ENCODE assay signal across 19 cellular contexts in the genomic region with DNA sequence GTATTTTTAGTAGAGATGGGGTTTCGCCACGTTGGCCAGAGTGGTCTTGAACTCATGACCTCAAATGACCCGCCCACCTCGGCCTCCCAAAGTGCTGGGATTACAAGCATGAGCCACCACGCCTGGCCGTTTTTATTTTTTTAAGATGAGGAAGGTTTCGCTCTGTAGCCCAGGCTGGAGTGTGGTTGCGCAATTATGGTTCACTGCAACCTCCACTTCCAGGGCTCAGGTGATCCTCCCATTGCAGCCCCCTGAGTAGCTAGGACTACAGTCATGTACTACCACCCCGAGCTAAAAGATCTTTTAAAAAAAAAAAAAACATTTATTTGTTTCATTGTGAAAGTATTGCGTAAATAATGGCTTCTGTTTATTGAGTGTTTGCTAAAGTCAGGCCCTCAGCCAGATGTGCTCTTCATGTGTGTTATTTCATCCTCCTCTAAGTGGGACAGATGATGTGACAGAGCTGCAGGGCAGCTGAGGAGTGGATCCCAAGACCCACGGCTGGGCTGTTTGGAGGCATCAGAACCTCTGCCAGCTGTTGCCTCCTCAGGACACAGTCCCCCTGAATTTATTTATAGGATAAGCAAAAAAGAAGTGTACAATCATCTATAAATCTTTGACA. TPM values are rescaled to one million over a fixed set of nuclear protein-coding genes. Genes with fewer than 3 reads are reported as not detected.
A peak's percentile ranks its signal among the peaks of the same experiment; 100 is the strongest.
DNase-seq lines count a peak whose midpoint lies in the region; ATAC-seq and TF ChIP-seq lines count a peak whose summit lies in the region.
"Had no signal": no experiment of that assay in that cellular context is flagged by ENCODE, and none has a peak within 500 bp of the region (broad histone marks: within the 10 kb centered on the region; RNA-seq: fewer than 3 reads in every experiment).

No MANE protein-coding gene starts in this region.

- TF ChIP-seq CTCF in RWPE1 (conservative IDR thresholded peaks at IDR 0.05; ENCODE audit: low read depth) (no peak), liver (IDR thresholded peaks at IDR 0.05; ENCODE audit: low read depth, low read length, missing input control) (no peak), BE2C (IDR thresholded peaks at IDR 0.05; ENCODE audit: low read depth, low read length) (no peak)

- CTCF ChIA-PET in RWPE1 (lab: Yijun Ruan, JAX) = interaction anchor here (0.6 to 0.7 kb wide), 3 partner anchors 96 to 191 kb away, joined by 3 to 7 read pairs (median 4); no protein-coding TSS in a partner anchor

- H3K27me3 ChIP-seq in liver (ENCODE audit: control insufficient read depth in 4 of 4, insufficient read depth in 4 of 4, low read length in 3 of 4) (no peaks in the 10 kb centered on the region), BE2C (no peaks in the 10 kb centered on the region)
- H3K27me3 ChIP-seq: cardiac muscle cell, SJSA1, spleen had no signal

- no peaks in the 10 kb centered on the region for H3K9me3 Mint-ChIP-seq in activated naive CD8-positive, alpha-beta T cell treated with anti-CD3 and anti-CD28 coated beads, Interleukin-2, amount 10 ng/mL, durations not matched to agents 7 days and 5 days
- H3K9me3 Mint-ChIP-seq in activated naive CD8-positive, alpha-beta T cell treated with anti-CD3 and anti-CD28 coated beads for 36 hours = no peaks in the 10 kb centered on the region
- H3K9me3 Mint-ChIP-seq: CD4-positive, alpha-beta T cell; effector memory CD8-positive, alpha-beta T cell; natural killer cell treated with Interleukin-12 subunit alpha and Interleukin-12 subunit beta and Interleukin-15 and Interleukin-18, amount 100 ng/mL, for 72 hours had no signal

- H3K4me1 ChIP-seq in liver (ENCODE audit: control insufficient read depth in 4 of 4, insufficient read depth in 4 of 4, low read length in 3 of 4) = peaks cover 3 to 28% (median 18%) of the 10 kb centered on the region in 4 donors
- no peaks in the 10 kb centered on the region for H3K4me1 ChIP-seq in BE2C
- H3K4me1 ChIP-seq: SJSA1 had no signal

- WGBS in liver = 38% methylated on average over 11 of the region's 11 CpGs

- POLR2A ChIA-PET in activated naive CD8-positive, alpha-beta T cell treated with anti-CD3 and anti-CD28 coated beads, Interleukin-2, amount 10 ng/mL, durations not matched to agents 7 days and 5 days (lab: Charles Lee) = interaction anchor here (0.6 kb wide), 1 partner anchor 103 kb away, joined by 4 read pairs; no protein-coding TSS in a partner anchor
- POLR2A ChIA-PET in RWPE1 (lab: Yijun Ruan, JAX; ENCODE audit: low non-redundant PET) = no interaction called here

- peak overlapping the region; percentile 10 for H3K27ac ChIP-seq in RWPE1
- H3K27ac ChIP-seq in liver (ENCODE audit: low read depth in 1 of 2, low read length in 2 of 2) = no peak overlapping the region
- H3K27ac ChIP-seq: SJSA1 had no signal

- no peaks in the 10 kb centered on the region for H3K27me3 Mint-ChIP-seq in activated naive CD8-positive, alpha-beta T cell treated with anti-CD3 and anti-CD28 coated beads, Interleukin-2, amount 10 ng/mL, durations not matched to agents 7 days and 5 days
- H3K27me3 Mint-ChIP-seq in activated naive CD8-positive, alpha-beta T cell treated with anti-CD3 and anti-CD28 coated beads for 36 hours = no peaks in the 10 kb centered on the region
- H3K27me3 Mint-ChIP-seq: CD4-positive, alpha-beta T cell; effector memory CD8-positive, alpha-beta T cell; natural killer cell treated with Interleukin-12 subunit alpha and Interleukin-12 subunit beta and Interleukin-15 and Interleukin-18, amount 100 ng/mL, for 72 hours had no signal

- H3K36me3 ChIP-seq in liver (ENCODE audit: control insufficient read depth in 4 of 4, insufficient read depth in 3 of 4, low read depth in 1 of 4, low read length in 3 of 4) (peaks cover 2 to 31% (median 9%) of the 10 kb centered on the region in 4 donors), BE2C (peaks cover 77% of the 10 kb centered on the region)

- H3K9ac ChIP-seq in liver (ENCODE audit: low read depth in 1 of 2, low read length in 2 of 2) = no peak overlapping the region

- peaks cover 9% of the 10 kb centered on the region for H3K4me1 Mint-ChIP-seq in activated naive CD8-positive, alpha-beta T cell treated with anti-CD3 and anti-CD28 coated beads, Interleukin-2, amount 10 ng/mL, durations not matched to agents 7 days and 5 days
- H3K4me1 Mint-ChIP-seq in activated naive CD8-positive, alpha-beta T cell treated with anti-CD3 and anti-CD28 coated beads for 36 hours = peaks cover 20% of the 10 kb centered on the region

- no peak overlapping the region for H3K4me3 ChIP-seq in liver (ENCODE audit: low read depth in 1 of 3, low read length in 3 of 3)
- no peak overlapping the region for H3K4me3 ChIP-seq in BE2C (ENCODE audit: low read depth, low read length)
- H3K4me3 ChIP-seq: cardiac muscle cell, SJSA1, spleen had no signal

- H3K9me3 ChIP-seq in liver (ENCODE audit: control insufficient read depth in 4 of 4, low read length in 3 of 4) (no peaks in the 10 kb centered on the region), BE2C (no peaks in the 10 kb centered on the region)
- H3K9me3 ChIP-seq: SJSA1, spleen had no signal

- ATAC-seq in activated naive CD8-positive, alpha-beta T cell treated with anti-CD3 and anti-CD28 coated beads, Interleukin-2, amount 10 ng/mL, durations not matched to agents 7 days and 5 days (ENCODE audit: low read depth) = no peak
- ATAC-seq: effector memory CD8-positive, alpha-beta T cell; natural killer cell treated with Interleukin-12 subunit alpha and Interleukin-12 subunit beta and Interleukin-15 and Interleukin-18, amount 100 ng/mL, for 72 hours had no signal

- peak overlapping the region; percentile 42 for H3K27ac Mint-ChIP-seq in activated naive CD8-positive, alpha-beta T cell treated with anti-CD3 and anti-CD28 coated beads, Interleukin-2, amount 10 ng/mL, durations not matched to agents 7 days and 5 days
- no peak overlapping the region for H3K27ac Mint-ChIP-seq in activated naive CD8-positive, alpha-beta T cell treated with anti-CD3 and anti-CD28 coated beads for 36 hours
- H3K27ac Mint-ChIP-seq: CD4-positive, alpha-beta T cell had no signal

- H3K4me3 Mint-ChIP-seq in activated naive CD8-positive, alpha-beta T cell treated with anti-CD3 and anti-CD28 coated beads, Interleukin-2, amount 10 ng/mL, durations not matched to agents 7 days and 5 days = no peak overlapping the region
- H3K4me3 Mint-ChIP-seq in activated naive CD8-positive, alpha-beta T cell treated with anti-CD3 and anti-CD28 coated beads for 36 hours = no peak overlapping the region
- H3K4me3 Mint-ChIP-seq: CD4-positive, alpha-beta T cell; effector memory CD8-positive, alpha-beta T cell; natural killer cell treated with Interleukin-12 subunit alpha and Interleukin-12 subunit beta and Interleukin-15 and Interleukin-18, amount 100 ng/mL, for 72 hours had no signal

- no peak for DNase-seq in activated naive CD8-positive, alpha-beta T cell treated with anti-CD3 and anti-CD28 coated beads, Interleukin-2, amount 10 ng/mL, durations not matched to agents 7 days and 5 days
- DNase-seq in activated naive CD8-positive, alpha-beta T cell treated with anti-CD3 and anti-CD28 coated beads for 36 hours = no peak
- DNase-seq in RWPE1 (ENCODE audit: low spot score) = no peak
- no peak for DNase-seq in NK-92 treated with Interleukin-12 subunit alpha and Interleukin-12 subunit beta, amount 100 ng/mL, for 24 hours (lab: John Stamatoyannopoulos, UW)
- DNase-seq in dedifferentiated amniotic fluid mesenchymal stem cell (ENCODE audit: extremely low spot score) = no peak
- DNase-seq in DMS153 (lab: John Stamatoyannopoulos, UW) = no peak
- no peak for DNase-seq in BE2C
- DNase-seq: activated CD4-positive, alpha-beta T cell treated with anti-CD3 and anti-CD28 coated beads for 1 hour; amniotic stem cell; CD4-positive, alpha-beta T cell; effector memory CD8-positive, alpha-beta T cell; hippocampal formation; NCI-H187 treated with DMSO at 0.1 percent for 48 hours; spleen; T-helper 9 cell had no signal

- peaks cover 10% of the 10 kb centered on the region for H3K36me3 Mint-ChIP-seq in activated naive CD8-positive, alpha-beta T cell treated with anti-CD3 and anti-CD28 coated beads, Interleukin-2, amount 10 ng/mL, durations not matched to agents 7 days and 5 days
- H3K36me3 Mint-ChIP-seq in activated naive CD8-positive, alpha-beta T cell treated with anti-CD3 and anti-CD28 coated beads for 36 hours = peaks cover 34% of the 10 kb centered on the region
- H3K36me3 Mint-ChIP-seq: natural killer cell treated with Interleukin-12 subunit alpha and Interleukin-12 subunit beta and Interleukin-15 and Interleukin-18, amount 100 ng/mL, for 72 hours had no signal

- TF ChIP-seq RAD21 in liver (IDR thresholded peaks at IDR 0.05) = no peak

TF ChIP-seq in liver, 16 proteins besides CTCF, POLR2A, EP300 and RAD21 (continues in another document):
- TF ChIP-seq HNF4A (conservative IDR thresholded peaks at IDR 0.05) = peak; percentile 9 to 40
- no peak for TF ChIP-seq SP1 (IDR thresholded peaks at IDR 0.05)
- TF ChIP-seq RXRA (IDR thresholded peaks at IDR 0.05) = peak in 1 of 2 donors; percentile 42
- no peak for TF ChIP-seq FOXA2 (IDR thresholded peaks at IDR 0.05)
- TF ChIP-seq YY1 (IDR thresholded peaks at IDR 0.05) = peak; percentile 76

RNA-seq across cellular contexts. Expression of a gene that starts 18.5 kb away (rescaled TPM):
- total RNA-seq in activated naive CD8-positive, alpha-beta T cell treated with anti-CD3 and anti-CD28 coated beads, Interleukin-2, amount 10 ng/mL, durations not matched to agents 7 days and 5 days = 100 to 1,000 TPM; 344 to 354 TPM
- 100 to 1,000 TPM; 500 to 527 TPM for total RNA-seq in activated naive CD8-positive, alpha-beta T cell treated with anti-CD3 and anti-CD28 coated beads for 36 hours
- total RNA-seq in liver = 10 to 100 TPM; 53.8 to 85.1 TPM
- 10 to 100 TPM; 31.7 to 32.0 TPM for polyA plus RNA-seq in liver
- polyA plus RNA-seq in BE2C (2012; ENCODE audit: insufficient read depth, insufficient read length, low read depth) = 341 TPM

RNA-seq across cellular contexts. Expression of a gene that starts 28.6 kb away (rescaled TPM):
- 10 to 100 TPM; 35.9 to 37.7 TPM for total RNA-seq in activated naive CD8-positive, alpha-beta T cell treated with anti-CD3 and anti-CD28 coated beads, Interleukin-2, amount 10 ng/mL, durations not matched to agents 7 days and 5 days
- total RNA-seq in activated naive CD8-positive, alpha-beta T cell treated with anti-CD3 and anti-CD28 coated beads for 36 hours = 10 to 100 TPM; 66.6 to 71.5 TPM
- 10 to 100 TPM; 13.2 to 28.3 TPM for total RNA-seq in liver
- polyA plus RNA-seq in liver = 10 to 100 TPM; 17.1 to 38.1 TPM
- polyA plus RNA-seq in BE2C (2012; ENCODE audit: insufficient read depth, insufficient read length, low read depth) = 169 TPM

RNA-seq across cellular contexts. Expression of a gene that starts 45.2 kb away (rescaled TPM):
- total RNA-seq in activated naive CD8-positive, alpha-beta T cell treated with anti-CD3 and anti-CD28 coated beads, Interleukin-2, amount 10 ng/mL, durations not matched to agents 7 days and 5 days = 100 to 1,000 TPM; 249 to 259 TPM
- total RNA-seq in activated naive CD8-positive, alpha-beta T cell treated with anti-CD3 and anti-CD28 coated beads for 36 hours = 100 to 1,000 TPM; 127 to 133 TPM
- 10 to 100 TPM; 79.5 to 95.1 TPM for total RNA-seq in liver
- polyA plus RNA-seq in liver = 10 to 100 TPM; 23.1 to 38.6 TPM
- 173 TPM for polyA plus RNA-seq in BE2C (2012; ENCODE audit: insufficient read depth, insufficient read length, low read depth)

RNA-seq across cellular contexts. Expression of a gene that starts 47.3 kb away (rescaled TPM):
- 100 to 1,000 TPM; 155 to 156 TPM for total RNA-seq in activated naive CD8-positive, alpha-beta T cell treated with anti-CD3 and anti-CD28 coated beads, Interleukin-2, amount 10 ng/mL, durations not matched to agents 7 days and 5 days
- total RNA-seq in activated naive CD8-positive, alpha-beta T cell treated with anti-CD3 and anti-CD28 coated beads for 36 hours = 10 to 100 TPM; 70.6 to 71.6 TPM
- total RNA-seq in liver = 10 to 100 TPM; 13.0 to 21.6 TPM
- 10 to 100 TPM; 12.0 to 13.9 TPM for polyA plus RNA-seq in liver
- polyA plus RNA-seq in BE2C (2012; ENCODE audit: insufficient read depth, insufficient read length, low read depth) = 5.8 TPM

Comparison
In these comparisons a context has a peak if more than half of its experiments do, and no peak if none do; other contexts are left out.
1. RNA of a gene that starts 18.5 kb away (total RNA-seq): 500 to 527 TPM in activated naive CD8-positive, alpha-beta T cell treated with anti-CD3 and anti-CD28 coated beads for 36 hours and 344 to 354 TPM in activated naive CD8-positive, alpha-beta T cell treated with anti-CD3 and anti-CD28 coated beads, Interleukin-2, amount 10 ng/mL, durations not matched to agents 7 days and 5 days; 53.8 to 85.1 TPM in liver; every median in the first group is over 4 times any median in the second.